In the genomic region with DNA sequence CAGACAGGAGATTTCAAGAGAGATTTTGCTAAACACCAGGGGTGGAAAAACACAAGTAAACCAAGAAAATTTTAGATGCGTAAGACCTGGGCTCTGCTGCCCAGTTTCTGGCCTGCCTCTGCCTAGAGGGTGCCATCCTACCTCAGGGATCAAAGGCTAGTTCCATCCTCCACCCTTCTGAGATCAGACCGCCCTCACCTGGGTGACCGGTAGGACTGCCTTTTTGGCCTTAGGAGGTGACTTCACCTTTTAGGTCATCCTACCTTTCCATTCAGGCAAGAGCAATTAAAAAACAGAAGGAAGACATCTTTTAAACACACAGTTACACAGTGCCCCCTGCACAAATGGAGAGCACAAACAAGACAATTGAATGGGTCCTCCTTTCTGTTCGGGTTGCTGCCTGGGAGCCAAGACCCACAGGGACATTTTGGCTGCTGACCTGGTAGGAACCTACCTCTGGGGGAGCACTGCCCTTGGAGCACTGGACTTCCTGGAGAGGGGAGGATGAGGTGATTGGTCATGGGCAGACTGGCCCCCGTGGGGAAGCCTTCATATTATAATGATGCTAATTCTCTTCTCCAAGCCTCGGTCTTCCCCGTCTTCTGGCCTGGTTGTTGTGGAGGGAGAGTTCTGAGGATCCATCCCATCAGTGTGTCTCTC, we compare ENCODE assay signal across 16 cellular contexts. TPM values are rescaled to one million over a fixed set of nuclear protein-coding genes. Genes with fewer than 3 reads are reported as not detected.
DNase-seq lines count a peak whose midpoint lies in the region; ATAC-seq and TF ChIP-seq lines count a peak whose summit lies in the region.
"Had no signal": no experiment of that assay in that cellular context is flagged by ENCODE, and none has a peak within 500 bp of the region (broad histone marks: within the 10 kb centered on the region; RNA-seq: fewer than 3 reads in every experiment).

No MANE protein-coding gene starts in this region.

- H3K27me3 Mint-ChIP-seq in activated CD4-positive, alpha-beta T cell treated with anti-CD3 and anti-CD28 coated beads, Interleukin-2, amount 10 ng/mL, durations not matched to agents 7 days and 5 days: peaks cover 2% of the 10 kb centered on the region
- H3K27me3 Mint-ChIP-seq in activated naive CD8-positive, alpha-beta T cell treated with anti-CD3 and anti-CD28 coated beads, Interleukin-2, amount 50 U/mL, for 24 hours: peaks cover 2% of the 10 kb centered on the region

- peaks cover 67% of the 10 kb centered on the region for H4K20me1 ChIP-seq in Loucy (ENCODE audit: insufficient read depth, low read length, poor library complexity, severe bottlenecking)

- peaks cover 79% of the 10 kb centered on the region for H3K79me2 ChIP-seq in Loucy (ENCODE audit: insufficient read depth, low read length)

- no peak for TF ChIP-seq CTCF in Loucy (conservative IDR thresholded peaks at IDR 0.05; ENCODE audit: low read length)

- H3K4me3 ChIP-seq in Loucy (ENCODE audit: low read length, poor library complexity, severe bottlenecking) (peak overlapping the region; percentile 97), rectal smooth muscle tissue (ENCODE audit: low read length) (peak overlapping the region; percentile 13)

- H3K36me3 ChIP-seq in Loucy (ENCODE audit: insufficient read depth, low read length) (no peaks in the 10 kb centered on the region), rectal smooth muscle tissue (ENCODE audit: control insufficient read depth, insufficient read depth, low read length) (no peaks in the 10 kb centered on the region)
- H3K36me3 ChIP-seq: lower lobe of right lung, suprapubic skin had no signal

- no peaks in the 10 kb centered on the region for H3K9me2 ChIP-seq in Loucy (replicated peaks; ENCODE audit: low read depth, low read length)

- peak overlapping the region; percentile 100 for H3K4me2 ChIP-seq in Loucy (ENCODE audit: low read depth, low read length, poor library complexity, severe bottlenecking)

- H3K9me3 Mint-ChIP-seq in activated CD4-positive, alpha-beta T cell treated with anti-CD3 and anti-CD28 coated beads, Interleukin-2, amount 10 ng/mL, durations not matched to agents 7 days and 5 days: no peaks in the 10 kb centered on the region
- H3K9me3 Mint-ChIP-seq in activated naive CD8-positive, alpha-beta T cell treated with anti-CD3 and anti-CD28 coated beads, Interleukin-2, amount 50 U/mL, for 24 hours: no peaks in the 10 kb centered on the region

- no peak overlapping the region for H3K27ac ChIP-seq in rectal smooth muscle tissue (ENCODE audit: low read depth, low read length)
- H3K27ac ChIP-seq: suprapubic skin had no signal

- H3K27me3 ChIP-seq in Loucy (ENCODE audit: insufficient read depth, low read length, poor library complexity, severe bottlenecking) (no peaks in the 10 kb centered on the region), rectal smooth muscle tissue (ENCODE audit: control insufficient read depth, insufficient read depth, low read length) (no peaks in the 10 kb centered on the region)
- H3K27me3 ChIP-seq: suprapubic skin had no signal

- H3K36me3 Mint-ChIP-seq in activated CD4-positive, alpha-beta T cell treated with anti-CD3 and anti-CD28 coated beads, Interleukin-2, amount 10 ng/mL, durations not matched to agents 7 days and 5 days (ENCODE audit: low read depth): peaks cover 90% of the 10 kb centered on the region
- H3K36me3 Mint-ChIP-seq in activated naive CD8-positive, alpha-beta T cell treated with anti-CD3 and anti-CD28 coated beads, Interleukin-2, amount 50 U/mL, for 24 hours (ENCODE audit: low read depth): peaks cover 54% of the 10 kb centered on the region

- no peak for DNase-seq in activated CD4-positive, alpha-beta T cell treated with anti-CD3 and anti-CD28 coated beads, Interleukin-2, amount 10 ng/mL, durations not matched to agents 7 days and 5 days
- DNase-seq in activated CD4-positive, alpha-beta T cell treated with anti-CD3 and anti-CD28 coated beads, Interleukin-2, amount 50 U/mL, for 4 hours: no peak
- DNase-seq in activated naive CD8-positive, alpha-beta T cell treated with anti-CD3 and anti-CD28 coated beads, Interleukin-2, amount 50 U/mL, for 24 hours: no peak
- DNase-seq in kidney tubule cell (ENCODE audit: low spot score) (no peak), HEK293T (ENCODE audit: extremely low spot score) (no peak)
- DNase-seq: DMS 273 treated with DMSO at 0.1 percent for 48 hours, lower lobe of right lung, NCI-H1417 treated with DMSO at 0.1 percent for 48 hours, NCI-H446 treated with DMSO at 0.1 percent for 48 hours, T-helper 9 cell had no signal

- peaks cover 73% of the 10 kb centered on the region for H3K4me1 ChIP-seq in Loucy (ENCODE audit: insufficient read depth, low read length, poor library complexity, severe bottlenecking)
- H3K4me1 ChIP-seq in rectal smooth muscle tissue (ENCODE audit: control insufficient read depth, insufficient read depth, low read length): no peaks in the 10 kb centered on the region

- peak overlapping the region; percentile 75 for H3K27ac Mint-ChIP-seq in activated CD4-positive, alpha-beta T cell treated with anti-CD3 and anti-CD28 coated beads, Interleukin-2, amount 10 ng/mL, durations not matched to agents 7 days and 5 days
- H3K27ac Mint-ChIP-seq in activated naive CD8-positive, alpha-beta T cell treated with anti-CD3 and anti-CD28 coated beads, Interleukin-2, amount 50 U/mL, for 24 hours: peak overlapping the region; percentile 80

- POLR2A ChIA-PET in activated CD4-positive, alpha-beta T cell treated with anti-CD3 and anti-CD28 coated beads, Interleukin-2, amount 10 ng/mL, durations not matched to agents 7 days and 5 days (lab: Charles Lee): no interaction called here
- POLR2A ChIA-PET in HEK293T (lab: Yijun Ruan, JAX): no interaction called here

- H2AFZ ChIP-seq in Loucy (ENCODE audit: low read length): no peak overlapping the region

- ATAC-seq in activated naive CD8-positive, alpha-beta T cell treated with anti-CD3 and anti-CD28 coated beads, Interleukin-2, amount 50 U/mL, for 24 hours: no peak
- no peak for ATAC-seq in HG03571 (IDR thresholded peaks at IDR 0.05; ENCODE audit: unreplicated experiment)
- ATAC-seq: lower lobe of right lung, Panc1 had no signal

- H3K9ac ChIP-seq in Loucy (ENCODE audit: low read depth, low read length, poor library complexity, severe bottlenecking) (peak overlapping the region; percentile 98), rectal smooth muscle tissue (ENCODE audit: low read length) (no peak overlapping the region)

- CTCF ChIA-PET in activated CD4-positive, alpha-beta T cell treated with anti-CD3 and anti-CD28 coated beads, Interleukin-2, amount 10 ng/mL, durations not matched to agents 7 days and 5 days (lab: Charles Lee): interaction anchor here (1.4 to 5.1 kb wide), 3 partner anchors 39 to 97 kb away, joined by 3 to 40 read pairs (median 5); no protein-coding TSS in a partner anchor
- CTCF ChIA-PET in HEK293T (lab: Yijun Ruan, JAX): no interaction called here

- H3K9me3 ChIP-seq in Loucy (ENCODE audit: insufficient read depth, low read depth, low read length): no peaks in the 10 kb centered on the region
- H3K9me3 ChIP-seq: lower lobe of right lung, suprapubic skin had no signal

- no peaks in the 10 kb centered on the region for H3F3A ChIP-seq in Loucy (ENCODE audit: low read depth)

- peak overlapping the region; percentile 84 for H3K4me3 Mint-ChIP-seq in activated CD4-positive, alpha-beta T cell treated with anti-CD3 and anti-CD28 coated beads, Interleukin-2, amount 10 ng/mL, durations not matched to agents 7 days and 5 days
- H3K4me3 Mint-ChIP-seq in activated naive CD8-positive, alpha-beta T cell treated with anti-CD3 and anti-CD28 coated beads, Interleukin-2, amount 50 U/mL, for 24 hours: peak overlapping the region; percentile 95

- peaks cover 82% of the 10 kb centered on the region for H3K4me1 Mint-ChIP-seq in activated CD4-positive, alpha-beta T cell treated with anti-CD3 and anti-CD28 coated beads, Interleukin-2, amount 10 ng/mL, durations not matched to agents 7 days and 5 days
- H3K4me1 Mint-ChIP-seq in activated naive CD8-positive, alpha-beta T cell treated with anti-CD3 and anti-CD28 coated beads, Interleukin-2, amount 50 U/mL, for 24 hours: peaks cover 83% of the 10 kb centered on the region

TF ChIP-seq in HEK293T, 16 proteins besides CTCF, POLR2A, EP300 and RAD21:
- TF ChIP-seq HDGF (IDR thresholded peaks at IDR 0.05; ENCODE audit: borderline replicate concordance) (no peak), SP1 (IDR thresholded peaks at IDR 0.05) (no peak), CTBP1 (IDR thresholded peaks at IDR 0.05; ENCODE audit: borderline replicate concordance) (no peak)

RNA-seq across cellular contexts. Expression of a gene that starts 3.1 kb away (rescaled TPM):
- 100 to 1,000 TPM; 329 to 335 TPM for total RNA-seq in activated CD4-positive, alpha-beta T cell treated with anti-CD3 and anti-CD28 coated beads, Interleukin-2, amount 10 ng/mL, durations not matched to agents 7 days and 5 days

RNA-seq across cellular contexts. Expression of a gene that starts 49.4 kb away (rescaled TPM):
- total RNA-seq in activated CD4-positive, alpha-beta T cell treated with anti-CD3 and anti-CD28 coated beads, Interleukin-2, amount 10 ng/mL, durations not matched to agents 7 days and 5 days: under 1 TPM; 0.37 to 0.48 TPM
- total RNA-seq: dermis microvascular lymphatic vessel endothelial cell had no signal
